ENCODE assay signal across 8 cellular contexts in genomic region chr10:33509231-33509871, GRCh38.
A peak's percentile ranks its signal among the peaks of the same experiment; 100 is the strongest.
DNase-seq lines count a peak whose midpoint lies in the region; ATAC-seq and TF ChIP-seq lines count a peak whose summit lies in the region.

No MANE protein-coding gene starts in this region.

- no peaks in the 10 kb centered on the region for H3K4me1 ChIP-seq in DND-41 (ENCODE audit: insufficient read depth, low read length)

- H3K27ac ChIP-seq in DND-41 (ENCODE audit: low read length) (no peak overlapping the region), RWPE1 (no peak overlapping the region), epithelial cell of prostate (no peak overlapping the region)

- H4K20me1 ChIP-seq in DND-41 (ENCODE audit: insufficient read depth, low read length): no peaks in the 10 kb centered on the region

- POLR2A ChIA-PET in RWPE1 (lab: Yijun Ruan, JAX; ENCODE audit: low non-redundant PET): no interaction called here

- no peaks in the 10 kb centered on the region for H3K27me3 ChIP-seq in DND-41 (ENCODE audit: insufficient read depth, low read length, poor library complexity)

- H3K79me2 ChIP-seq in DND-41 (ENCODE audit: insufficient read depth, low read length): no peaks in the 10 kb centered on the region

- CTCF ChIA-PET in RWPE1 (lab: Yijun Ruan, JAX): no interaction called here

- H3K9me3 ChIP-seq in DND-41 (ENCODE audit: insufficient read depth, low read length, severe bottlenecking): no peaks in the 10 kb centered on the region

- H3K4me2 ChIP-seq in DND-41 (ENCODE audit: insufficient read depth, low read length): no peak overlapping the region

- no peak overlapping the region for H3K4me3 ChIP-seq in DND-41 (ENCODE audit: low read depth in 1 of 2, low read length in 2 of 2)

- no peak overlapping the region for H2AFZ ChIP-seq in DND-41 (ENCODE audit: low read depth, low read length)

- peak; percentile 53; the same call in 1 of the 3 replicates for ATAC-seq in DND-41 (ENCODE audit: insufficient read depth, low read depth)
- ATAC-seq in GM19397 (IDR thresholded peaks at IDR 0.05; ENCODE audit: unreplicated experiment): peak; percentile 54
- peak; percentile 63 for ATAC-seq in HG03520 (IDR thresholded peaks at IDR 0.05; ENCODE audit: unreplicated experiment)
- ATAC-seq in omental fat pad (ENCODE audit: low FRiP score): peak; percentile 95

- no peaks in the 10 kb centered on the region for H3K36me3 ChIP-seq in DND-41 (ENCODE audit: insufficient read depth, low read length)

- DNase-seq in DND-41 (no peak), RWPE1 (ENCODE audit: low spot score) (peak; percentile 84), epithelial cell of prostate (ENCODE audit: low read depth, low spot score) (peak; percentile 65), omental fat pad (ENCODE audit: low spot score) (no peak), D341Med (ENCODE audit: low spot score) (no peak), UCSD-AML1 (lab: John Stamatoyannopoulos, UW; ENCODE audit: unreplicated experiment) (no peak)

- TF ChIP-seq CTCF in DND-41 (IDR thresholded peaks at IDR 0.05; ENCODE audit: borderline replicate concordance, extremely low read depth, low read length, poor library complexity, severe bottlenecking): no peak
- no peak for TF ChIP-seq CTCF in RWPE1 (conservative IDR thresholded peaks at IDR 0.05; ENCODE audit: low read depth)
- no peak for TF ChIP-seq CTCF in omental fat pad (IDR thresholded peaks at IDR 0.05)

- H3K9ac ChIP-seq in DND-41 (ENCODE audit: low read depth, low read length): no peak overlapping the region

Comparison
In these comparisons a context has a peak if more than half of its experiments do, and no peak if none do; other contexts are left out.
1. DNase-seq: peak in RWPE1 (single experiment) and epithelial cell of prostate (single experiment); none in DND-41 (single experiment), omental fat pad (single experiment), D341Med (single experiment) and UCSD-AML1 (single experiment).
2. Peak in every context shown above with its lines, with median percentiles within 50 percentile points of each other: ATAC-seq.